17 cellular contexts compared by ENCODE assay signal in the genomic region with DNA sequence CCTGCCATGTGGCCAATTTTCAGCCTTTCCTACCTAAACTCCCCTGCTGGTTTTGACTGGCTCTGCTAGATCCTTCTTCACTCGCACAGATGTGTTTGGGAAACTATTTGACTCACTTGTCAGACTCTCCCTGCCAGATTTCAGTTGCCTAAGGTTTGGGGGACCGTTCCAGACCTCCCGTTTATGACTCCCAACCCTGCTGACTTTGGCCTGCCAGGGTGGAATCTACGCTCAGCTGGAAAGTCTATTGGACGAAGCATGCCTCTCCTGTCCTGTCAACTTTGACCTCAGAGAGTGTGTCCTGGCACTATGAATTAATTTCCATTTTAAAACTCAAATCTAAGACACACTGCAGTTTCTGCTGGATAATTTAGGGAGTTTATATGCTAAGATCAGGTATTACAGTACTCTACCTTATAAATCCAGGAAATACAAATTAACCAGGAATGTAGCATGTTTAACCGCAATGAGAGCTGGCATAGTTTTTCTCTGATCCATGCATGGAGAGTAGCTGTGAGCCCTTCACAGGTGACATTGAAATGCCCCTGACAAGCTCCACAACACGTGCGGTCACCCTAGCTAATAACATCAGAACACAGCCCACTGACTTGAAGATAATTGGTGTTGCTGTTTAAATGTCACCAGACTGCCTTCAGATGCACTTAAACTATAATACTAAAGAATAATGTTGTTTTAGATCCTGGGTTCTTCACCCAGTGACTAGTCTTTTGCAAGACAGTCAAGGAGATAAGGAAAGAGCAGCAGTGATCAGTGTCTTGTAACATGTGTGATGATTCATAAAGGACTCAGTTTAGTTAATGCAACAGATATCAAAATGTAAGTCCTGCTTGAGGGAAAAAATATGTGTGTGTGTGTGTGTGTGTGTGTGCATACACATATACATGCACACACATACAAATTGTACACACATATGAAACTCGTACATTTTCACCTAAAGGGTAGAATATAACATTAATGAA.
"Had no signal": no experiment of that assay in that cellular context is flagged by ENCODE, and none has a peak within 500 bp of the region (broad histone marks: within the 10 kb centered on the region; RNA-seq: fewer than 3 reads in every experiment).

No MANE protein-coding gene starts in this region.

- ATAC-seq: activated CD4-positive, alpha-beta T cell treated with anti-CD3 and anti-CD28 coated beads for 36 hours; left colon; lower lobe of right lung; right cardiac atrium; WTC11 had no signal

- H3K36me3 ChIP-seq: colonic mucosa, lower lobe of right lung, prostate gland, stomach had no signal

- H3K4me3 ChIP-seq: colonic mucosa, lower lobe of right lung, prostate gland, stomach had no signal

- H3K9me3 ChIP-seq: colonic mucosa, lower lobe of right lung, prostate gland, stomach had no signal

- H3K27ac ChIP-seq: colonic mucosa, lower lobe of right lung, prostate gland, stomach had no signal

- H3K27me3 ChIP-seq: colonic mucosa had no signal

- H3K4me1 ChIP-seq: colonic mucosa, lower lobe of right lung, prostate gland had no signal

- DNase-seq: activated CD4-positive, alpha-beta memory T cell treated with anti-CD3 and anti-CD28 coated beads for 36 hours; activated CD4-positive, alpha-beta T cell treated with anti-CD3 and anti-CD28 coated beads for 36 hours; activated naive CD4-positive, alpha-beta T cell treated with Interleukin-2 at 50 U/mL for 16 hours; activated naive CD8-positive, alpha-beta T cell treated with anti-CD3 and anti-CD28 coated beads, Interleukin-2, amount 10 ng/mL, durations not matched to agents 7 days and 5 days; colonic mucosa; endodermal cell; erythroblast; left colon; lower lobe of right lung; right cardiac atrium; small intestine; stimulated activated CD4-positive, alpha-beta T cell treated with anti-CD3 and anti-CD28 coated beads, Interleukin-15, amount 100 ng/mL, for 24 hours; stimulated activated CD4-positive, alpha-beta T cell treated with anti-CD3 and anti-CD28 coated beads, Interleukin-2, amount 100 ng/mL, for 48 hours; stomach had no signal

- FAIRE-seq: islet of Langerhans, small intestine had no signal
